Comparison of ENCODE assay signal across 8 cellular contexts in the genomic region with DNA sequence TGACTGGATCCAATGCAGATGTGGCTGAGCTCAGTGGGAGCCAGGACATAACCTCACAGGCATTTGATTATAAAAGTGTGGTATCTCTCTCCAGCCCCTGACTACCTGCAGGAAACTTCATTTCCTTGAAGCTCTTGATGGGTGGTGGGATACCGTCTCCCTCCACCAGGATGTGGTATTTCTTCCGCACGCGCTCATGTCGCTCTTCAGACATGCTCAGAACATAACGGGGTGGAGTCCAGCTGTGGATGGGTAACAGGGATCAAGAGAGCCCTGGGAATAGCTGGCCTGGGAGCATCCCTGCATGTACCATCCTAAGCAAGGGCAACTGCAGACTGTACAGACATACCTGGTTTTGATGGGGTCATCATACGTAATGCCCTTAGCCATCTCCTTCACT. TPM values are rescaled to one million over a fixed set of nuclear protein-coding genes. Genes with fewer than 3 reads are reported as not detected.
DNase-seq lines count a peak whose midpoint lies in the region; ATAC-seq lines count a peak whose summit lies in the region.

No MANE protein-coding gene starts in this region.

- ATAC-seq in activated T-cell treated with anti-CD3 and anti-CD28 coated beads, Interleukin-2, amount 50 U/mL, for 72 hours (replicated peaks in 1 of 2), result no peak
- no peak for ATAC-seq in stimulated activated naive CD8-positive, alpha-beta T cell treated with anti-CD3 and anti-CD28 coated beads, Interleukin-15, amount 100 ng/mL, for 72 hours
- no peak for ATAC-seq in GM18909 (IDR thresholded peaks at IDR 0.05; ENCODE audit: poor library complexity, unreplicated experiment)

- peak overlapping the region; percentile 85 to 91 for H3K4me3 Mint-ChIP-seq in activated T-cell treated with anti-CD3 and anti-CD28 coated beads, Interleukin-2, amount 50 U/mL, for 72 hours
- peak overlapping the region; percentile 88 for H3K4me3 Mint-ChIP-seq in activated CD4-positive, alpha-beta memory T cell treated with anti-CD3 and anti-CD28 coated beads for 36 hours
- peak overlapping the region; percentile 89 to 93 for H3K4me3 Mint-ChIP-seq in stimulated activated naive CD8-positive, alpha-beta T cell treated with anti-CD3 and anti-CD28 coated beads, Interleukin-15, amount 100 ng/mL, for 72 hours

- no peaks in the 10 kb centered on the region for H3K9me3 Mint-ChIP-seq in activated T-cell treated with anti-CD3 and anti-CD28 coated beads, Interleukin-2, amount 50 U/mL, for 72 hours
- no peaks in the 10 kb centered on the region for H3K9me3 Mint-ChIP-seq in activated CD4-positive, alpha-beta memory T cell treated with anti-CD3 and anti-CD28 coated beads for 36 hours
- H3K9me3 Mint-ChIP-seq in stimulated activated naive CD8-positive, alpha-beta T cell treated with anti-CD3 and anti-CD28 coated beads, Interleukin-15, amount 100 ng/mL, for 72 hours, result no peaks in the 10 kb centered on the region

- CTCF ChIA-PET in activated CD4-positive, alpha-beta memory T cell treated with anti-CD3 and anti-CD28 coated beads for 36 hours (lab: Charles Lee), result interaction anchor here (0.9 to 5.3 kb wide), 7 partner anchors 10 to 197 kb away, joined by 3 to 43 read pairs (median 4); no protein-coding TSS in a partner anchor

- peak overlapping the region; percentile 100 for H3K4me3 ChIP-seq in iPS-11a (ENCODE audit: low read depth, low read length)

- DNase-seq in activated T-cell treated with anti-CD3 and anti-CD28 coated beads, Interleukin-2, amount 50 U/mL, for 72 hours, result no peak
- DNase-seq in activated T-cell treated with anti-CD3 and anti-CD28 coated beads for 4 hours, result no peak
- DNase-seq in activated CD4-positive, alpha-beta memory T cell treated with anti-CD3 and anti-CD28 coated beads for 36 hours, result no peak
- DNase-seq in stimulated activated naive CD8-positive, alpha-beta T cell treated with anti-CD3 and anti-CD28 coated beads, Interleukin-15, amount 100 ng/mL, for 72 hours, result no peak
- DNase-seq in stimulated activated CD8-positive, alpha-beta memory T cell treated with anti-CD3 and anti-CD28 coated beads, Interleukin-4, amount 100 ng/mL, for 48 hours, result no peak
- no peak for DNase-seq in amygdala (lab: John Stamatoyannopoulos, UW)

- H3K27ac Mint-ChIP-seq in activated T-cell treated with anti-CD3 and anti-CD28 coated beads, Interleukin-2, amount 50 U/mL, for 72 hours, result peak overlapping the region; percentile 74
- no peak overlapping the region for H3K27ac Mint-ChIP-seq in activated CD4-positive, alpha-beta memory T cell treated with anti-CD3 and anti-CD28 coated beads for 36 hours
- H3K27ac Mint-ChIP-seq in stimulated activated naive CD8-positive, alpha-beta T cell treated with anti-CD3 and anti-CD28 coated beads, Interleukin-15, amount 100 ng/mL, for 72 hours, result peak overlapping the region in 1 of 2 donors; percentile 76

- H3K36me3 Mint-ChIP-seq in activated T-cell treated with anti-CD3 and anti-CD28 coated beads, Interleukin-2, amount 50 U/mL, for 72 hours (ENCODE audit: insufficient read depth in 2 of 2), result peaks cover 7 to 30% of the 10 kb centered on the region in 2 donors
- H3K36me3 Mint-ChIP-seq in activated CD4-positive, alpha-beta memory T cell treated with anti-CD3 and anti-CD28 coated beads for 36 hours, result peaks cover 50% of the 10 kb centered on the region

- POLR2A ChIA-PET in activated CD4-positive, alpha-beta memory T cell treated with anti-CD3 and anti-CD28 coated beads for 36 hours (lab: Charles Lee), result interaction anchor here (0.7 to 1.3 kb wide), 6 partner anchors 14 to 89 kb away, joined by 3 to 4 read pairs (median 3); partner anchors contain the start of gene GRK6

- H3K27me3 Mint-ChIP-seq in activated T-cell treated with anti-CD3 and anti-CD28 coated beads, Interleukin-2, amount 50 U/mL, for 72 hours (ENCODE audit: low read depth), result no peaks in the 10 kb centered on the region
- no peaks in the 10 kb centered on the region for H3K27me3 Mint-ChIP-seq in activated CD4-positive, alpha-beta memory T cell treated with anti-CD3 and anti-CD28 coated beads for 36 hours
- H3K27me3 Mint-ChIP-seq in stimulated activated naive CD8-positive, alpha-beta T cell treated with anti-CD3 and anti-CD28 coated beads, Interleukin-15, amount 100 ng/mL, for 72 hours, result no peaks in the 10 kb centered on the region

- intact Hi-C loops in activated CD4-positive, alpha-beta memory T cell treated with anti-CD3 and anti-CD28 coated beads for 36 hours (cut with micrococcal nuclease), result loop anchor here (5.0 to 10.0 kb wide), 3 partner anchors 37 to 203 kb away; partner anchors contain the start of genes FAM193B, MXD3 and TMED9

- peaks cover 51% of the 10 kb centered on the region for H3K4me1 Mint-ChIP-seq in activated T-cell treated with anti-CD3 and anti-CD28 coated beads, Interleukin-2, amount 50 U/mL, for 72 hours (ENCODE audit: low read depth)
- H3K4me1 Mint-ChIP-seq in activated CD4-positive, alpha-beta memory T cell treated with anti-CD3 and anti-CD28 coated beads for 36 hours (ENCODE audit: low read depth), result peaks cover 39% of the 10 kb centered on the region
- peaks cover 69% of the 10 kb centered on the region for H3K4me1 Mint-ChIP-seq in stimulated activated naive CD8-positive, alpha-beta T cell treated with anti-CD3 and anti-CD28 coated beads, Interleukin-15, amount 100 ng/mL, for 72 hours

RNA-seq across cellular contexts. Expression of gene DDX41, which starts 1.2 kb away (rescaled TPM):
- total RNA-seq in activated T-cell treated with anti-CD3 and anti-CD28 coated beads, Interleukin-2, amount 50 U/mL, for 72 hours, result 100 to 1,000 TPM in 1 of 2 donors, 10 to 100 TPM in 1; 89.2 to 117 TPM
- 100 to 1,000 TPM; 143 to 145 TPM for total RNA-seq in activated CD4-positive, alpha-beta memory T cell treated with anti-CD3 and anti-CD28 coated beads for 36 hours

RNA-seq across cellular contexts. Expression of gene DOK3, which starts 6.0 kb away (rescaled TPM):
- total RNA-seq in activated T-cell treated with anti-CD3 and anti-CD28 coated beads, Interleukin-2, amount 50 U/mL, for 72 hours, result 1 to 10 TPM; 4.0 to 5.7 TPM
- 1 to 10 TPM in 1 of 2 experiments, under 1 TPM in 1; 0.52 to 1.3 TPM for total RNA-seq in activated CD4-positive, alpha-beta memory T cell treated with anti-CD3 and anti-CD28 coated beads for 36 hours

RNA-seq across cellular contexts. Expression of gene PDLIM7, which starts 18.2 kb away (rescaled TPM):
- 10 to 100 TPM; 87.5 to 93.9 TPM for total RNA-seq in activated T-cell treated with anti-CD3 and anti-CD28 coated beads, Interleukin-2, amount 50 U/mL, for 72 hours
- total RNA-seq in activated CD4-positive, alpha-beta memory T cell treated with anti-CD3 and anti-CD28 coated beads for 36 hours, result 10 to 100 TPM; 50.2 to 56.6 TPM

RNA-seq across cellular contexts. Expression of gene FAM193B, which starts 38.8 kb away (rescaled TPM):
- 100 to 1,000 TPM in 1 of 2 donors, 10 to 100 TPM in 1; 79.6 to 105 TPM for total RNA-seq in activated T-cell treated with anti-CD3 and anti-CD28 coated beads, Interleukin-2, amount 50 U/mL, for 72 hours
- 10 to 100 TPM; 70.7 to 75.4 TPM for total RNA-seq in activated CD4-positive, alpha-beta memory T cell treated with anti-CD3 and anti-CD28 coated beads for 36 hours

RNA-seq across cellular contexts. Expression of gene DBN1, which starts 42.1 kb away (rescaled TPM):
- total RNA-seq in activated T-cell treated with anti-CD3 and anti-CD28 coated beads, Interleukin-2, amount 50 U/mL, for 72 hours, result 10 to 100 TPM; 69.5 to 98.8 TPM
- total RNA-seq in activated CD4-positive, alpha-beta memory T cell treated with anti-CD3 and anti-CD28 coated beads for 36 hours, result 10 to 100 TPM; 12.1 to 15.9 TPM
